ENCODE assay signal across 1 cellular context in the genomic region with DNA sequence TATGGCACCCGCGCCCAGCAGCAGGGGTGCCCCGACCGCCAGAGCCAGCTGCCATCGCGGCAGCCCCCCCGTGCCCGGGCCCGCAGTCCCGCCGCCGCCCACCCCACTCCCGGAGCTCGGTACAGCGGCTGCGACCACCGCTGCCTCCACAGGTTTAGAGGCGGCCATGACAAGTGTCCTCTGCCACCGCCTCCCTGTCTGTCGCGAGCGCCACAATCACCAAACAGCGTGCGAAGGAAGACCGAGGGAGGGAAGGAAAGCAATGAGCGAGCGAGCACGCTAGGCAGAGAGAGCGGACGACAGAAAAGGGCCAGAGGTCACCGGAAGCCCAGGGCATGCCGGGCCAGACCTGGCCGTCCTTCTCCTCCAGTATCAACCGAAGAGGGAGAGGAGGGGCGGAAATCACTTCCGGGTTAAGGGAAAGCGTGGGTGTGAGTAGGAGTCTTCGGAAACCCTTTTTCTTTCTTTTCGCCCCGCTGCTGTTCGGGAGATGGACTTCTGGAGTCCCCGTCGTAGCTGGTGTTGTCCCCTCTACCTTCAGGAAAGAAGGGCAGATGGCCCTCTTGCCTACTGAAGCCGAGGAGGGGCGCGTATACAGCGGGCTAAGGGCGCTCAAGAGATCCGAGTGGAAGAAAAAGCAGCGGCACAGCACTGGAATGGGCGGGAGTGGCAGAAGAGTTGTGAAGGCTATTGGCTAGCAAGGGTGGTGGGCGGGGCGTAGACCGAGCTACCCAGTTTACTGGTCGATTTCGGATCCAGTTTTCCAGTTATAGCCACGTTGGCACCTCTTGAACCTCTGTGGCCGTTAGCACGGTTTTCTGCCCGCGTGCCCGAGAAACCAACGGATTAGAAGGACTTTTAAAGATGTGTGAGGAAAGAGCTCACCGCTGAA.
TF ChIP-seq lines count a peak whose summit lies in the region.

A gene with protein sequence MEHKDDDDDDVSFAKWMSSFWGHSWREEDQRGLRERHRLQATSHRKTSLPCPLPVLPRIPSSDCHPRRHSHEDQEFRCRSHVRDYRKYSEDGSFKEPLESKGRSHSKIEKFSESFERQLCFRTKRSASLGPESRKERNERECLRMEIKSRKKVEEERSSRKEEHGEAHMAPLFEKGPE (plus strand): TSS at position 758 of the 892 bp plus-strand sequence. CDS start 28,191 bp downstream, outside the sequence.
A gene (minus strand): TSS at position 308 of the 892 bp plus-strand sequence. CDS start 140 bp downstream, at position 168.

TF ChIP-seq in K562, 482 proteins besides CTCF, POLR2A, EP300 and RAD21 (continued from another document and continues in another):
- TF ChIP-seq, protein P1, sequence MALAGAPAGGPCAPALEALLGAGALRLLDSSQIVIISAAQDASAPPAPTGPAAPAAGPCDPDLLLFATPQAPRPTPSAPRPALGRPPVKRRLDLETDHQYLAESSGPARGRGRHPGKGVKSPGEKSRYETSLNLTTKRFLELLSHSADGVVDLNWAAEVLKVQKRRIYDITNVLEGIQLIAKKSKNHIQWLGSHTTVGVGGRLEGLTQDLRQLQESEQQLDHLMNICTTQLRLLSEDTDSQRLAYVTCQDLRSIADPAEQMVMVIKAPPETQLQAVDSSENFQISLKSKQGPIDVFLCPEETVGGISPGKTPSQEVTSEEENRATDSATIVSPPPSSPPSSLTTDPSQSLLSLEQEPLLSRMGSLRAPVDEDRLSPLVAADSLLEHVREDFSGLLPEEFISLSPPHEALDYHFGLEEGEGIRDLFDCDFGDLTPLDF (CRISPR knock-in tag; IDR thresholded peaks at IDR 0.05): 0 out of 2 replicates have a peak, but pooled peaks have one; percentile 19
- TF ChIP-seq PRMT5 (CRISPR knock-in tag; IDR thresholded peaks at IDR 0.05) (no peak), SOX6 (IDR thresholded peaks at IDR 0.05) (0 out of 2 replicates have a peak, but pooled peaks have one; percentile 12), RBBP5 (IDR thresholded peaks at IDR 0.05; ENCODE audit: borderline replicate concordance, insufficient read depth, low read length, poor library complexity, severe bottlenecking) (peak; percentile 93), FOXJ3 (CRISPR knock-in tag; IDR thresholded peaks at IDR 0.05) (no peak), FOXK2 (conservative IDR thresholded peaks at IDR 0.05 in 1 of 2, IDR thresholded peaks at IDR 0.05 in 1 of 2; ENCODE audit: low read depth in 2 of 2) (peak in 1 of 2 experiments; percentile 70; a peak in 2 of 4 replicates), SMAD1 (IDR thresholded peaks at IDR 0.05; ENCODE audit: low read depth, low read length, partially characterized antibody) (peak; percentile 25), SIX5 (IDR thresholded peaks at IDR 0.05; ENCODE audit: borderline replicate concordance in 1 of 2, insufficient read depth in 1 of 2, low read depth in 1 of 2, low read length in 2 of 2) (no peak), CXXC5 (CRISPR knock-in tag; IDR thresholded peaks at IDR 0.05) (peak; percentile 52; the same call in 1 of the 2 replicates), PTRF (tag; IDR thresholded peaks at IDR 0.05) (no peak), MXI1 (IDR thresholded peaks at IDR 0.05; ENCODE audit: low read depth, low read length) (0 out of 2 replicates have a peak, but pooled peaks have one; percentile 37), HDAC2 (IDR thresholded peaks at IDR 0.05) (peak; percentile 59; the same call in 1 of the 2 replicates), MYC (IDR thresholded peaks at IDR 0.05; ENCODE audit: low read depth, low read length) (peak; percentile 89), MYC (CRISPR knock-in tag; IDR thresholded peaks at IDR 0.05; ENCODE audit: borderline replicate concordance, low read depth) (no peak), ZNF589 (CRISPR knock-in tag; IDR thresholded peaks at IDR 0.05; ENCODE audit: low read depth) (0 out of 2 replicates have a peak, but pooled peaks have one; percentile 44), SMAD3 (CRISPR knock-in tag; conservative IDR thresholded peaks at IDR 0.05) (no peak), NR3C1 (CRISPR knock-in tag; IDR thresholded peaks at IDR 0.05) (no peak), KDM5B (IDR thresholded peaks at IDR 0.05; ENCODE audit: insufficient replicate concordance, low read depth, low read length) (peak; percentile 90), NFRKB (IDR thresholded peaks at IDR 0.05; ENCODE audit: low read depth) (peak; percentile 54; the same call in 1 of the 2 replicates), TAF9B (IDR thresholded peaks at IDR 0.05; ENCODE audit: partially characterized antibody) (peak; percentile 80), FOS (IDR thresholded peaks at IDR 0.05; ENCODE audit: extremely low read depth, insufficient read length) (peak; percentile 12), SMARCA4 (IDR thresholded peaks at IDR 0.05) (0 out of 2 replicates have a peak, but pooled peaks have one; percentile 24), HLTF (IDR thresholded peaks at IDR 0.05) (0 out of 2 replicates have a peak, but pooled peaks have one; percentile 32), DMBX1 (CRISPR knock-in tag; IDR thresholded peaks at IDR 0.05; ENCODE audit: borderline replicate concordance) (no peak), EGR1 (conservative IDR thresholded peaks at IDR 0.05) (peak; percentile 100), POLR2B (IDR thresholded peaks at IDR 0.05; ENCODE audit: low read depth, partially characterized antibody) (peak; percentile 84), PHF8 (IDR thresholded peaks at IDR 0.05; ENCODE audit: borderline replicate concordance, low read length) (peak; percentile 93), FOXA1 (IDR thresholded peaks at IDR 0.05; ENCODE audit: borderline replicate concordance) (no peak), ZNF79 (CRISPR knock-in tag; IDR thresholded peaks at IDR 0.05; ENCODE audit: low read depth) (no peak), SAFB2 (IDR thresholded peaks at IDR 0.05; ENCODE audit: borderline replicate concordance, low read depth, low read length, severe bottlenecking) (no peak), ETS2 (tag; IDR thresholded peaks at IDR 0.05; ENCODE audit: borderline replicate concordance, poor library complexity, severe bottlenecking) (no peak), C11orf30 (IDR thresholded peaks at IDR 0.05; ENCODE audit: low read depth) (peak; percentile 83), GTF2F1 (IDR thresholded peaks at IDR 0.05; ENCODE audit: low read depth, low read length) (peak; percentile 82), NFYB (IDR thresholded peaks at IDR 0.05; ENCODE audit: extremely low read depth, insufficient read length) (peak; percentile 61), CCAR2 (IDR thresholded peaks at IDR 0.05; ENCODE audit: low read depth, low read length) (no peak), POLR2AphosphoS5 (IDR thresholded peaks at IDR 0.05; ENCODE audit: control insufficient read depth, insufficient read depth, low read depth, low read length) (peak; percentile 78), BRF1 (IDR thresholded peaks at IDR 0.05; ENCODE audit: borderline replicate concordance, extremely low read depth, insufficient read length) (no peak), SMAD4 (CRISPR knock-in tag; conservative IDR thresholded peaks at IDR 0.05) (no peak), GABPB1 (CRISPR knock-in tag; IDR thresholded peaks at IDR 0.05) (peak; percentile 97), ELF1 (tag; IDR thresholded peaks at IDR 0.05) (peak; percentile 85), BMI1 (IDR thresholded peaks at IDR 0.05; ENCODE audit: low read length) (no peak), HDAC1 (IDR thresholded peaks at IDR 0.05) (peak in 1 of 2 experiments; percentile 88; a peak in 2 of 4 replicates), TAL1 (IDR thresholded peaks at IDR 0.05) (no peak), NR2C2 (CRISPR knock-in tag; IDR thresholded peaks at IDR 0.05) (peak; percentile 98), NR2C2 (tag; IDR thresholded peaks at IDR 0.05) (peak; percentile 99), ZFP36 (IDR thresholded peaks at IDR 0.05; ENCODE audit: low read depth, low read length, partially characterized antibody) (peak; percentile 8)
- TF ChIP-seq, protein P2, sequence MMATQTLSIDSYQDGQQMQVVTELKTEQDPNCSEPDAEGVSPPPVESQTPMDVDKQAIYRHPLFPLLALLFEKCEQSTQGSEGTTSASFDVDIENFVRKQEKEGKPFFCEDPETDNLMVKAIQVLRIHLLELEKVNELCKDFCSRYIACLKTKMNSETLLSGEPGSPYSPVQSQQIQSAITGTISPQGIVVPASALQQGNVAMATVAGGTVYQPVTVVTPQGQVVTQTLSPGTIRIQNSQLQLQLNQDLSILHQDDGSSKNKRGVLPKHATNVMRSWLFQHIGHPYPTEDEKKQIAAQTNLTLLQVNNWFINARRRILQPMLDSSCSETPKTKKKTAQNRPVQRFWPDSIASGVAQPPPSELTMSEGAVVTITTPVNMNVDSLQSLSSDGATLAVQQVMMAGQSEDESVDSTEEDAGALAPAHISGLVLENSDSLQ (IDR thresholded peaks at IDR 0.05): peak; percentile 79
- TF ChIP-seq, protein P3, sequence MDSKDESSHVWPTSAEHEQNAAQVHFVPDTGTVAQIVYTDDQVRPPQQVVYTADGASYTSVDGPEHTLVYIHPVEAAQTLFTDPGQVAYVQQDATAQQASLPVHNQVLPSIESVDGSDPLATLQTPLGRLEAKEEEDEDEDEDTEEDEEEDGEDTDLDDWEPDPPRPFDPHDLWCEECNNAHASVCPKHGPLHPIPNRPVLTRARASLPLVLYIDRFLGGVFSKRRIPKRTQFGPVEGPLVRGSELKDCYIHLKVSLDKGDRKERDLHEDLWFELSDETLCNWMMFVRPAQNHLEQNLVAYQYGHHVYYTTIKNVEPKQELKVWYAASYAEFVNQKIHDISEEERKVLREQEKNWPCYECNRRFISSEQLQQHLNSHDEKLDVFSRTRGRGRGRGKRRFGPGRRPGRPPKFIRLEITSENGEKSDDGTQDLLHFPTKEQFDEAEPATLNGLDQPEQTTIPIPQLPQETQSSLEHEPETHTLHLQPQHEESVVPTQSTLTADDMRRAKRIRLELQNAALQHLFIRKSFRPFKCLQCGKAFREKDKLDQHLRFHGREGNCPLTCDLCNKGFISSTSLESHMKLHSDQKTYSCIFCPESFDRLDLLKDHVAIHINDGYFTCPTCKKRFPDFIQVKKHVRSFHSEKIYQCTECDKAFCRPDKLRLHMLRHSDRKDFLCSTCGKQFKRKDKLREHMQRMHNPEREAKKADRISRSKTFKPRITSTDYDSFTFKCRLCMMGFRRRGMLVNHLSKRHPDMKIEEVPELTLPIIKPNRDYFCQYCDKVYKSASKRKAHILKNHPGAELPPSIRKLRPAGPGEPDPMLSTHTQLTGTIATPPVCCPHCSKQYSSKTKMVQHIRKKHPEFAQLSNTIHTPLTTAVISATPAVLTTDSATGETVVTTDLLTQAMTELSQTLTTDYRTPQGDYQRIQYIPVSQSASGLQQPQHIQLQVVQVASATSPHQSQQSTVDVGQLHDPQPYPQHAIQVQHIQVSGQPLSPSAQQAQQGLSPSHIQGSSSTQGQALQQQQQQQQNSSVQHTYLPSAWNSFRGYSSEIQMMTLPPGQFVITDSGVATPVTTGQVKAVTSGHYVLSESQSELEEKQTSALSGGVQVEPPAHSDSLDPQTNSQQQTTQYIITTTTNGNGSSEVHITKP (IDR thresholded peaks at IDR 0.05; ENCODE audit: partially characterized antibody): peak; percentile 19
- TF ChIP-seq, protein P4, sequence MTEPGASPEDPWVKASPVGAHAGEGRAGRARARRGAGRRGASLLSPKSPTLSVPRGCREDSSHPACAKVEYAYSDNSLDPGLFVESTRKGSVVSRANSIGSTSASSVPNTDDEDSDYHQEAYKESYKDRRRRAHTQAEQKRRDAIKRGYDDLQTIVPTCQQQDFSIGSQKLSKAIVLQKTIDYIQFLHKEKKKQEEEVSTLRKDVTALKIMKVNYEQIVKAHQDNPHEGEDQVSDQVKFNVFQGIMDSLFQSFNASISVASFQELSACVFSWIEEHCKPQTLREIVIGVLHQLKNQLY (CRISPR knock-in tag; conservative IDR thresholded peaks at IDR 0.05): no peak
- TF ChIP-seq, protein P5, sequence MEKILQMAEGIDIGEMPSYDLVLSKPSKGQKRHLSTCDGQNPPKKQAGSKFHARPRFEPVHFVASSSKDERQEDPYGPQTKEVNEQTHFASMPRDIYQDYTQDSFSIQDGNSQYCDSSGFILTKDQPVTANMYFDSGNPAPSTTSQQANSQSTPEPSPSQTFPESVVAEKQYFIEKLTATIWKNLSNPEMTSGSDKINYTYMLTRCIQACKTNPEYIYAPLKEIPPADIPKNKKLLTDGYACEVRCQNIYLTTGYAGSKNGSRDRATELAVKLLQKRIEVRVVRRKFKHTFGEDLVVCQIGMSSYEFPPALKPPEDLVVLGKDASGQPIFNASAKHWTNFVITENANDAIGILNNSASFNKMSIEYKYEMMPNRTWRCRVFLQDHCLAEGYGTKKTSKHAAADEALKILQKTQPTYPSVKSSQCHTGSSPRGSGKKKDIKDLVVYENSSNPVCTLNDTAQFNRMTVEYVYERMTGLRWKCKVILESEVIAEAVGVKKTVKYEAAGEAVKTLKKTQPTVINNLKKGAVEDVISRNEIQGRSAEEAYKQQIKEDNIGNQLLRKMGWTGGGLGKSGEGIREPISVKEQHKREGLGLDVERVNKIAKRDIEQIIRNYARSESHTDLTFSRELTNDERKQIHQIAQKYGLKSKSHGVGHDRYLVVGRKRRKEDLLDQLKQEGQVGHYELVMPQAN (IDR thresholded peaks at IDR 0.05; ENCODE audit: borderline replicate concordance): peak; percentile 96
- TF ChIP-seq, protein P6, sequence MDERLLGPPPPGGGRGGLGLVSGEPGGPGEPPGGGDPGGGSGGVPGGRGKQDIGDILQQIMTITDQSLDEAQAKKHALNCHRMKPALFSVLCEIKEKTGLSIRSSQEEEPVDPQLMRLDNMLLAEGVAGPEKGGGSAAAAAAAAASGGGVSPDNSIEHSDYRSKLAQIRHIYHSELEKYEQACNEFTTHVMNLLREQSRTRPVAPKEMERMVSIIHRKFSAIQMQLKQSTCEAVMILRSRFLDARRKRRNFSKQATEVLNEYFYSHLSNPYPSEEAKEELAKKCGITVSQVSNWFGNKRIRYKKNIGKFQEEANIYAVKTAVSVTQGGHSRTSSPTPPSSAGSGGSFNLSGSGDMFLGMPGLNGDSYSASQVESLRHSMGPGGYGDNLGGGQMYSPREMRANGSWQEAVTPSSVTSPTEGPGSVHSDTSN (CRISPR knock-in tag; IDR thresholded peaks at IDR 0.05; ENCODE audit: low read depth): no peak
- TF ChIP-seq, protein P6 (tag; conservative IDR thresholded peaks at IDR 0.05; ENCODE audit: low read depth): 0 out of 2 replicates have a peak, but pooled peaks have one; percentile 9
- TF ChIP-seq, protein P7, sequence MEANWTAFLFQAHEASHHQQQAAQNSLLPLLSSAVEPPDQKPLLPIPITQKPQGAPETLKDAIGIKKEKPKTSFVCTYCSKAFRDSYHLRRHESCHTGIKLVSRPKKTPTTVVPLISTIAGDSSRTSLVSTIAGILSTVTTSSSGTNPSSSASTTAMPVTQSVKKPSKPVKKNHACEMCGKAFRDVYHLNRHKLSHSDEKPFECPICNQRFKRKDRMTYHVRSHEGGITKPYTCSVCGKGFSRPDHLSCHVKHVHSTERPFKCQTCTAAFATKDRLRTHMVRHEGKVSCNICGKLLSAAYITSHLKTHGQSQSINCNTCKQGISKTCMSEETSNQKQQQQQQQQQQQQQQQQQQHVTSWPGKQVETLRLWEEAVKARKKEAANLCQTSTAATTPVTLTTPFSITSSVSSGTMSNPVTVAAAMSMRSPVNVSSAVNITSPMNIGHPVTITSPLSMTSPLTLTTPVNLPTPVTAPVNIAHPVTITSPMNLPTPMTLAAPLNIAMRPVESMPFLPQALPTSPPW (CRISPR knock-in tag; IDR thresholded peaks at IDR 0.05): peak; percentile 74
